ENCODE assay signal across 14 cellular contexts in genomic region chr9:80082213-80082612, GRCh38.
DNase-seq lines count a peak whose midpoint lies in the region; ATAC-seq, FAIRE-seq and TF ChIP-seq lines count a peak whose summit lies in the region.
"Had no signal": no experiment of that assay in that cellular context is flagged by ENCODE, and none has a peak within 500 bp of the region (broad histone marks: within the 10 kb centered on the region; RNA-seq: fewer than 3 reads in every experiment).

No MANE protein-coding gene starts in this region.

- intact Hi-C loops in activated B cell treated with CpG ODN at 0.5 μM for 24 hours (cut with micrococcal nuclease): loop anchor here (5.0 kb wide), 1 partner anchor 75 kb away; no protein-coding TSS in a partner anchor
- intact Hi-C loops in testis (cut with DNase I; ENCODE audit: low total_unique reads): no loop called here

- CTCF ChIA-PET in activated B cell treated with CpG ODN at 0.5 μM for 24 hours (lab: Charles Lee): no interaction called here

- ATAC-seq in activated B cell treated with CpG ODN at 0.5 μM for 24 hours (ENCODE audit: low read depth): peak; percentile 31
- peak; percentile 54 for ATAC-seq in stimulated activated memory B cell treated with anti-CD40 and anti-IgM and Interleukin-4, amounts not matched to agents 10 μg/mL and 1 μg/mL and 100 μg/mL, for 72 hours
- ATAC-seq: CD8-positive, alpha-beta T cell; GM23338 had no signal

- peak; percentile 4 for FAIRE-seq in GM19239 (lab: Jason Lieb, UNC)
- FAIRE-seq: A204.1 had no signal

- H3K36me3 Mint-ChIP-seq in activated B cell treated with CpG ODN at 0.5 μM for 24 hours (ENCODE audit: low read depth): no peaks in the 10 kb centered on the region
- no peaks in the 10 kb centered on the region for H3K36me3 Mint-ChIP-seq in stimulated activated memory B cell treated with anti-CD40 and anti-IgM and Interleukin-4, amounts not matched to agents 10 μg/mL and 1 μg/mL and 100 μg/mL, for 72 hours
- H3K36me3 Mint-ChIP-seq: CD8-positive, alpha-beta T cell had no signal

- no peak overlapping the region for H3K27ac ChIP-seq in testis

- WGBS in testis, 2 donors: 83 to 92% methylated on average over 2 of the region's 2 CpGs

- POLR2A ChIA-PET in activated B cell treated with CpG ODN at 0.5 μM for 24 hours (lab: Charles Lee): no interaction called here

- no peak overlapping the region for H3K4me3 ChIP-seq in testis
- H3K4me3 ChIP-seq: GM23338 had no signal

- TF ChIP-seq POLR2A in testis (IDR thresholded peaks at IDR 0.05): no peak

- TF ChIP-seq CTCF in activated B cell treated with CpG ODN at 0.5 μM for 24 hours (IDR thresholded peaks at IDR 0.05): no peak
- TF ChIP-seq CTCF in testis (IDR thresholded peaks at IDR 0.05): no peak

- peaks cover 44% of the 10 kb centered on the region for H3K4me1 Mint-ChIP-seq in activated B cell treated with CpG ODN at 0.5 μM for 24 hours
- H3K4me1 Mint-ChIP-seq in stimulated activated memory B cell treated with anti-CD40 and anti-IgM and Interleukin-4, amounts not matched to agents 10 μg/mL and 1 μg/mL and 100 μg/mL, for 72 hours: peaks cover 41% of the 10 kb centered on the region
- H3K4me1 Mint-ChIP-seq: GM23338 had no signal

- H3K36me3 ChIP-seq in testis (ENCODE audit: low read depth, missing control alignments): no peaks in the 10 kb centered on the region

- H3K4me3 Mint-ChIP-seq in activated B cell treated with CpG ODN at 0.5 μM for 24 hours: peak overlapping the region; percentile 58
- H3K4me3 Mint-ChIP-seq in stimulated activated memory B cell treated with anti-CD40 and anti-IgM and Interleukin-4, amounts not matched to agents 10 μg/mL and 1 μg/mL and 100 μg/mL, for 72 hours: peak overlapping the region; percentile 35
- H3K4me3 Mint-ChIP-seq: CD8-positive, alpha-beta T cell; GM23338 had no signal

- no peaks in the 10 kb centered on the region for H3K27me3 ChIP-seq in testis

- H3K4me1 ChIP-seq in testis: no peaks in the 10 kb centered on the region

- H3K9me3 Mint-ChIP-seq in activated B cell treated with CpG ODN at 0.5 μM for 24 hours: peaks cover 1% of the 10 kb centered on the region
- no peaks in the 10 kb centered on the region for H3K9me3 Mint-ChIP-seq in stimulated activated memory B cell treated with anti-CD40 and anti-IgM and Interleukin-4, amounts not matched to agents 10 μg/mL and 1 μg/mL and 100 μg/mL, for 72 hours
- H3K9me3 Mint-ChIP-seq: CD8-positive, alpha-beta T cell; GM23338 had no signal

- DNase-seq in GM19239 (ENCODE audit: insufficient read length, low spot score): no peak
- no peak for DNase-seq in activated B cell treated with CpG ODN at 0.5 μM for 24 hours
- DNase-seq in superior temporal gyrus (ENCODE audit: extremely low spot score): no peak
- DNase-seq in testis: no peak
- DNase-seq in effector CD8-positive, alpha-beta T cell (lab: John Stamatoyannopoulos, UW): no peak
- DNase-seq: ACHN; Calu3; CD8-positive, alpha-beta T cell; DMS79 treated with DMSO at 0.1 percent for 48 hours; GF-D8; HCEC 1CT had no signal

- H3K27me3 Mint-ChIP-seq in activated B cell treated with CpG ODN at 0.5 μM for 24 hours: no peaks in the 10 kb centered on the region
- no peaks in the 10 kb centered on the region for H3K27me3 Mint-ChIP-seq in stimulated activated memory B cell treated with anti-CD40 and anti-IgM and Interleukin-4, amounts not matched to agents 10 μg/mL and 1 μg/mL and 100 μg/mL, for 72 hours

- no peaks in the 10 kb centered on the region for H3K9me3 ChIP-seq in testis

- H3K27ac Mint-ChIP-seq in activated B cell treated with CpG ODN at 0.5 μM for 24 hours: peak overlapping the region; percentile 66
- peak overlapping the region; percentile 78 for H3K27ac Mint-ChIP-seq in stimulated activated memory B cell treated with anti-CD40 and anti-IgM and Interleukin-4, amounts not matched to agents 10 μg/mL and 1 μg/mL and 100 μg/mL, for 72 hours
- H3K27ac Mint-ChIP-seq: CD8-positive, alpha-beta T cell; GM23338 had no signal
